In the genomic region with DNA sequence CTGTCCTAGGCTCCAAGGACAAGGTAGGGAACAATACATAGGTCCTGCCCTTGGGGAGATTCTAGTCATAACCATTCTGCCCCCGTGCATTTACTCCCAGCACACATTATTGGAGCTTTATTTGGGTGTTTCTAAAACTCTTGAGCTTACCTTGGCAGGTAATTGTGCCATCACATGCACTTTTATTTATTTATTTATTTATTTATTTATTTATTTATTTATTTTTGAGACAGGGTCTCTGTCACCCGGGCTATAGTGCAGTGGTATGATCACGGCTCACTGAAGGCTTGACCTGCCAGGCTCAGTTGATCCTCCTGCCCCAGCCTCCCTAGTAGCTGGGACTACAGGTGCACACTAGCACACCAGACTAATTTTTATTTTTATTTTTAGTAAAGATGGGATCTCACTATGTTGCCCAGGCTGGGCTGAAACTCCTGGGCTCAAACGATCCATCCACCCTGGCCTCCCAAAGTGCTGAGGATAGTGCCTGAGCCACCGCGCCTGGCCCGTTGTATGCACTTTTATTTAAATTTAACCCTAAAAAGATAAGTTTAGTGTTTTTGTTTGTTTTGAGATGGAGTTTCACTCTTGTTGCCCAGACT, we compare ENCODE assay signal across 1 cellular context.
TF ChIP-seq lines count a peak whose summit lies in the region.

No MANE protein-coding gene starts in this region.

TF ChIP-seq in HEK293, 187 proteins besides CTCF, POLR2A, EP300 and RAD21 (continued from another document):
- no peak for TF ChIP-seq BCL6B (tag by site-specific recombination; IDR thresholded peaks at IDR 0.05)
- peak; percentile 78 for TF ChIP-seq ZNF510 (tag by site-specific recombination; IDR thresholded peaks at IDR 0.05; ENCODE audit: insufficient replicate concordance)
- no peak for TF ChIP-seq ZNF157 (tag by site-specific recombination; IDR thresholded peaks at IDR 0.05)
- TF ChIP-seq, protein P1, sequence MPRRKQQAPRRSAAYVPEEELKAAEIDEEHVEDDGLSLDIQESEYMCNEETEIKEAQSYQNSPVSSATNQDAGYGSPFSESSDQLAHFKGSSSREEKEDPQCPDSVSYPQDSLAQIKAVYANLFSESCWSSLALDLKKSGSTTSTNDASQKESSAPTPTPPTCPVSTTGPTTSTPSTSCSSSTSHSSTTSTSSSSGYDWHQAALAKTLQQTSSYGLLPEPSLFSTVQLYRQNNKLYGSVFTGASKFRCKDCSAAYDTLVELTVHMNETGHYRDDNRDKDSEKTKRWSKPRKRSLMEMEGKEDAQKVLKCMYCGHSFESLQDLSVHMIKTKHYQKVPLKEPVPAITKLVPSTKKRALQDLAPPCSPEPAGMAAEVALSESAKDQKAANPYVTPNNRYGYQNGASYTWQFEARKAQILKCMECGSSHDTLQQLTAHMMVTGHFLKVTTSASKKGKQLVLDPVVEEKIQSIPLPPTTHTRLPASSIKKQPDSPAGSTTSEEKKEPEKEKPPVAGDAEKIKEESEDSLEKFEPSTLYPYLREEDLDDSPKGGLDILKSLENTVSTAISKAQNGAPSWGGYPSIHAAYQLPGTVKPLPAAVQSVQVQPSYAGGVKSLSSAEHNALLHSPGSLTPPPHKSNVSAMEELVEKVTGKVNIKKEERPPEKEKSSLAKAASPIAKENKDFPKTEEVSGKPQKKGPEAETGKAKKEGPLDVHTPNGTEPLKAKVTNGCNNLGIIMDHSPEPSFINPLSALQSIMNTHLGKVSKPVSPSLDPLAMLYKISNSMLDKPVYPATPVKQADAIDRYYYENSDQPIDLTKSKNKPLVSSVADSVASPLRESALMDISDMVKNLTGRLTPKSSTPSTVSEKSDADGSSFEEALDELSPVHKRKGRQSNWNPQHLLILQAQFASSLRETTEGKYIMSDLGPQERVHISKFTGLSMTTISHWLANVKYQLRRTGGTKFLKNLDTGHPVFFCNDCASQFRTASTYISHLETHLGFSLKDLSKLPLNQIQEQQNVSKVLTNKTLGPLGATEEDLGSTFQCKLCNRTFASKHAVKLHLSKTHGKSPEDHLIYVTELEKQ (tag by site-specific recombination; IDR thresholded peaks at IDR 0.05; ENCODE audit: borderline replicate concordance) = no peak
- no peak for TF ChIP-seq ZBTB17 (tag by site-specific recombination; IDR thresholded peaks at IDR 0.05)
